Comparison of ENCODE assay signal across 24 cellular contexts in the genomic region with DNA sequence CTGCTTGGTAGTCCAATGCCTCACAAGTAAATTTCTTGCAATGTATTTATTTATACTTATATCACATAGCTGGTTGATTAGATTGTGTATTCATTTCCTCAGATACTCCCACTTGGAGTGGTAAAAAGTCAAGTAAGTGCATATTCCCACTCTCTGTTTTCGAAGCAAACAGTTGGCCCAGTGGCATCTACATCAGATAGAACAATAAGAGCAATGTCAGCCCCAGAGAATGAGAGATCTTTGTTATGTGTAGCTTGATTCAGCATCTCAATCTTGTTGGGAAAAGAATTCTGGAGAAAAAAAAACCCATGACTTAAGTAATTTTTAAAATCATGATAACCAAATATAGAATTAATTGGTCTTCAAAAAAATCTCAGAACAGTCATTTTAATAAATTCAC. TPM values are rescaled to one million over a fixed set of nuclear protein-coding genes. Genes with fewer than 3 reads are reported as not detected.
A peak's percentile ranks its signal among the peaks of the same experiment; 100 is the strongest.
DNase-seq lines count a peak whose midpoint lies in the region; ATAC-seq and TF ChIP-seq lines count a peak whose summit lies in the region.
"Had no signal": no experiment of that assay in that cellular context is flagged by ENCODE, and none has a peak within 500 bp of the region (broad histone marks: within the 10 kb centered on the region; RNA-seq: fewer than 3 reads in every experiment).

No MANE protein-coding gene starts in this region.

- TF ChIP-seq EP300 in suprapubic skin (IDR thresholded peaks at IDR 0.05) = no peak

- H3K4me3 Mint-ChIP-seq in natural killer cell treated with Interleukin-12 subunit alpha and Interleukin-12 subunit beta and Interleukin-15 and Interleukin-18, amount 100 ng/mL, for 72 hours = no peak overlapping the region
- H3K4me3 Mint-ChIP-seq: CD4-positive, CD25-positive, alpha-beta regulatory T cell had no signal

- peaks cover 5 to 7% of the 10 kb centered on the region in 2 donors for H3K27me3 Mint-ChIP-seq in natural killer cell treated with Interleukin-12 subunit alpha and Interleukin-12 subunit beta and Interleukin-15 and Interleukin-18, amount 100 ng/mL, for 72 hours

- no peaks in the 10 kb centered on the region for H3K4me1 Mint-ChIP-seq in natural killer cell treated with Interleukin-12 subunit alpha and Interleukin-12 subunit beta and Interleukin-15 and Interleukin-18, amount 100 ng/mL, for 72 hours (ENCODE audit: low read depth in 2 of 2)
- H3K4me1 Mint-ChIP-seq: CD4-positive, CD25-positive, alpha-beta regulatory T cell had no signal

- no peaks in the 10 kb centered on the region for H3K36me3 ChIP-seq in suprapubic skin

- TF ChIP-seq POLR2A in suprapubic skin (IDR thresholded peaks at IDR 0.05) = no peak

- no peak overlapping the region for H3K27ac Mint-ChIP-seq in natural killer cell treated with Interleukin-12 subunit alpha and Interleukin-12 subunit beta and Interleukin-15 and Interleukin-18, amount 100 ng/mL, for 72 hours

- 82% methylated on average over 1 of the region's 1 CpG for WGBS in suprapubic skin

- no peak overlapping the region for H3K4me3 ChIP-seq in suprapubic skin
- H3K4me3 ChIP-seq: A549, GM12878 had no signal

- H3K9me3 Mint-ChIP-seq in natural killer cell treated with Interleukin-12 subunit alpha and Interleukin-12 subunit beta and Interleukin-15 and Interleukin-18, amount 100 ng/mL, for 72 hours = no peaks in the 10 kb centered on the region
- H3K9me3 Mint-ChIP-seq: CD4-positive, CD25-positive, alpha-beta regulatory T cell had no signal

- H3K27ac ChIP-seq in cingulate gyrus (ENCODE audit: low read depth, low read length) (peak overlapping the region; percentile 85), suprapubic skin (no peak overlapping the region)
- H3K27ac ChIP-seq: A549 had no signal

- H3K9me3 ChIP-seq in suprapubic skin = no peaks in the 10 kb centered on the region
- H3K9me3 ChIP-seq: A549, Caco-2 had no signal

- no peaks in the 10 kb centered on the region for H3K4me1 ChIP-seq in suprapubic skin

- H3K36me3 Mint-ChIP-seq in natural killer cell treated with Interleukin-12 subunit alpha and Interleukin-12 subunit beta and Interleukin-15 and Interleukin-18, amount 100 ng/mL, for 72 hours = no peaks in the 10 kb centered on the region
- H3K36me3 Mint-ChIP-seq: CD4-positive, CD25-positive, alpha-beta regulatory T cell had no signal

- TF ChIP-seq CTCF in suprapubic skin (IDR thresholded peaks at IDR 0.05) = no peak

- H3K27me3 ChIP-seq in suprapubic skin = no peaks in the 10 kb centered on the region

- peak; percentile 63 for DNase-seq in COLO829 (ENCODE audit: low spot score)
- DNase-seq in medulla oblongata (ENCODE audit: extremely low spot score) = peak; percentile 86
- DNase-seq in superior temporal gyrus (ENCODE audit: extremely low spot score) = peak; percentile 89
- no peak for DNase-seq in kidney glomerular epithelial cell (lab: John Stamatoyannopoulos, UW)
- no peak for DNase-seq in suprapubic skin (ENCODE audit: low spot score in 2 of 2)
- no peak for DNase-seq in natural killer cell treated with Interleukin-12 subunit alpha and Interleukin-12 subunit beta and Interleukin-15 and Interleukin-18, amount 100 ng/mL, for 72 hours (ENCODE audit: low spot score)
- DNase-seq: Caco-2; CD4-positive, CD25-positive, alpha-beta regulatory T cell; DMS 273 treated with DMSO at 0.1 percent for 48 hours; DMS79 treated with DMSO at 0.1 percent for 48 hours; IMR-90; Karpas-422; NCI-H1105 treated with DMSO at 0.1 percent for 48 hours; NCI-H2029 treated with DMSO at 0.1 percent for 48 hours; NCI-H345; NCI-H524; NCI-H774; NK-92 treated with Interleukin-12 subunit alpha and Interleukin-12 subunit beta, amount 100 ng/mL, for 24 hours; SIG-M5 had no signal

- ATAC-seq in natural killer cell treated with Interleukin-12 subunit alpha and Interleukin-12 subunit beta and Interleukin-15 and Interleukin-18, amount 100 ng/mL, for 72 hours = no peak
- ATAC-seq: A549, Panc1, SK-N-SH treated with all-trans-retinoic acid at 6 μM for 48 hours had no signal

RNA-seq across cellular contexts. Expression of a gene that starts 25.5 kb away (rescaled TPM):
- 10 to 100 TPM; 10.6 to 13.8 (median 11.3) TPM for total RNA-seq in suprapubic skin
- total RNA-seq in natural killer cell treated with Interleukin-12 subunit alpha and Interleukin-12 subunit beta and Interleukin-15 and Interleukin-18, amount 100 ng/mL, for 72 hours = 1 to 10 TPM; 3.7 to 5.0 TPM

Comparison
In these comparisons a context has a peak if more than half of its experiments do, and no peak if none do; other contexts are left out.
1. DNase-seq: peak in COLO829 (single experiment), medulla oblongata (single experiment) and superior temporal gyrus (single experiment); none in kidney glomerular epithelial cell (single experiment), suprapubic skin (0 of 2) and natural killer cell treated with Interleukin-12 subunit alpha and Interleukin-12 subunit beta and Interleukin-15 and Interleukin-18, amount 100 ng/mL, for 72 hours (single experiment).